Comparison of ENCODE assay signal across 8 cellular contexts in genomic region chr11:75384438-75385080, GRCh38. TPM values are rescaled to one million over a fixed set of nuclear protein-coding genes. Genes with fewer than 3 reads are reported as not detected.
A peak's percentile ranks its signal among the peaks of the same experiment; 100 is the strongest.
DNase-seq lines count a peak whose midpoint lies in the region; ATAC-seq and TF ChIP-seq lines count a peak whose summit lies in the region.

No MANE protein-coding gene starts in this region.

- H3K27me3 Mint-ChIP-seq in activated CD4-positive, alpha-beta T cell treated with anti-CD3 and anti-CD28 coated beads, Interleukin-2, amount 10 ng/mL, durations not matched to agents 24 days and 14 days: peaks cover 10% of the 10 kb centered on the region

- H3K4me1 Mint-ChIP-seq in activated CD4-positive, alpha-beta T cell treated with anti-CD3 and anti-CD28 coated beads, Interleukin-2, amount 10 ng/mL, durations not matched to agents 24 days and 14 days: peaks cover 22% of the 10 kb centered on the region

- H3K36me3 Mint-ChIP-seq in activated CD4-positive, alpha-beta T cell treated with anti-CD3 and anti-CD28 coated beads, Interleukin-2, amount 10 ng/mL, durations not matched to agents 24 days and 14 days (ENCODE audit: low read depth): no peaks in the 10 kb centered on the region

- CTCF ChIA-PET in AG04449 (lab: Yijun Ruan, JAX): interaction anchor here (0.6 to 12.4 kb wide), 34 partner anchors 8 to 453 kb away, joined by 3 to 534 read pairs (median 4); partner anchors contain the start of genes ARRB1, GDPD5 and RPS3

- intact Hi-C loops in activated CD4-positive, alpha-beta T cell treated with anti-CD3 and anti-CD28 coated beads, Interleukin-2, amount 10 ng/mL, durations not matched to agents 24 days and 14 days (cut with micrococcal nuclease): loop anchor here (1.0 to 5.0 kb wide), 3 partner anchors 32 to 104 kb away; partner anchors contain the start of gene ARRB1

- H3K4me3 Mint-ChIP-seq in activated CD4-positive, alpha-beta T cell treated with anti-CD3 and anti-CD28 coated beads, Interleukin-2, amount 10 ng/mL, durations not matched to agents 24 days and 14 days: peak overlapping the region; percentile 28

- TF ChIP-seq CTCF in AG04449 (IDR thresholded peaks at IDR 0.05; ENCODE audit: insufficient read depth, low read length, missing control alignments): peak; percentile 97

- no peaks in the 10 kb centered on the region for H3K9me3 Mint-ChIP-seq in activated CD4-positive, alpha-beta T cell treated with anti-CD3 and anti-CD28 coated beads, Interleukin-2, amount 10 ng/mL, durations not matched to agents 24 days and 14 days

- H3K27ac Mint-ChIP-seq in activated CD4-positive, alpha-beta T cell treated with anti-CD3 and anti-CD28 coated beads, Interleukin-2, amount 10 ng/mL, durations not matched to agents 24 days and 14 days: no peak overlapping the region

- no peak for ATAC-seq in GM21576 (IDR thresholded peaks at IDR 0.05; ENCODE audit: unreplicated experiment)

- H3K4me3 ChIP-seq in AG04449 (ENCODE audit: low read depth, low read length): no peak overlapping the region

- POLR2A ChIA-PET in AG04449 (lab: Yijun Ruan, JAX): no interaction called here

- DNase-seq in AG04449 (ENCODE audit: low read depth, low spot score) (no peak), GM19240 (ENCODE audit: insufficient read length, low spot score) (peak; percentile 76), NCI-H510A treated with DMSO at 0.1 percent for 48 hours (lab: John Stamatoyannopoulos, UW) (peak; percentile 82), cerebellum (ENCODE audit: low spot score) (peak; percentile 86), left kidney (ENCODE audit: low read depth, low spot score) (peak; percentile 77)
- peak; percentile 94 for DNase-seq in activated CD4-positive, alpha-beta T cell treated with anti-CD3 and anti-CD28 coated beads, Interleukin-2, amount 10 ng/mL, durations not matched to agents 24 days and 14 days
- peak; percentile 79 for DNase-seq in stimulated activated CD4-positive, alpha-beta T cell treated with anti-CD3 and anti-CD28 coated beads, Interleukin-4, amount 100 ng/mL, for 24 hours

RNA-seq across cellular contexts. Expression of gene RPS3, which starts 14.8 kb away (rescaled TPM):
- 3,383 and 3,385 TPM in 2 replicates for total RNA-seq in activated CD4-positive, alpha-beta T cell treated with anti-CD3 and anti-CD28 coated beads, Interleukin-2, amount 10 ng/mL, durations not matched to agents 24 days and 14 days
- total RNA-seq in cerebellum: 564 TPM

RNA-seq across cellular contexts. Expression of gene ARRB1, which starts 33.1 kb away (rescaled TPM):
- total RNA-seq in activated CD4-positive, alpha-beta T cell treated with anti-CD3 and anti-CD28 coated beads, Interleukin-2, amount 10 ng/mL, durations not matched to agents 24 days and 14 days: 22.7 and 23.8 TPM in 2 replicates
- total RNA-seq in cerebellum: 48.4 TPM

RNA-seq across cellular contexts. Expression of gene KLHL35, which starts 48.4 kb away (rescaled TPM):
- total RNA-seq in activated CD4-positive, alpha-beta T cell treated with anti-CD3 and anti-CD28 coated beads, Interleukin-2, amount 10 ng/mL, durations not matched to agents 24 days and 14 days: 1.7 and 2.0 TPM in 2 replicates
- total RNA-seq in cerebellum: 17.0 TPM
